ENCODE assay signal across 31 cellular contexts in the genomic region with DNA sequence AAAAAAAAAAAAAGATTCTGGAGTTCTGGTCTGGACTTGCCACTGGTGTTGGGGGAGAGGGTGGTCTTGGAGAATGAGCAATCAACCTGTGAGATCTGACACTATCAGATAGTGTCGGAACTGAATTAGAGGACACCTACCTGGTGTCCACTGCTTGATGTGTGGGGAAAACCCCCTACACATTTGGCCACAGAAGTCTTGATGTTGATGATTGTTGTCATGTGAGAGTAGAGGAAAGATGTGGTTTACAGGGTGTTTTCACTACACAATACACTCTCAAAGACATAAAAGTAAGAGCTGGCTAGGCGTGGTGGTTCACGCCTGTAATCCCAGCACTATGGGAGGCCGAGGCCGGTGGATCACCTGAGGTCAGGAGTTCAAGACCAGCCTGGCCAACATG.
"Had no signal": no experiment of that assay in that cellular context is flagged by ENCODE, and none has a peak within 500 bp of the region (broad histone marks: within the 10 kb centered on the region; RNA-seq: fewer than 3 reads in every experiment).

No MANE protein-coding gene starts in this region.

- H3K27ac ChIP-seq: ascending aorta, breast epithelium, coronary artery, esophagus muscularis mucosa, foreskin keratinocyte, gastrocnemius medialis had no signal

- H3K9me3 Mint-ChIP-seq: activated CD4-positive, alpha-beta memory T cell treated with anti-CD3 and anti-CD28 coated beads, Interleukin-2, amount 10 ng/mL, durations not matched to agents 7 days and 5 days; activated CD4-positive, alpha-beta T cell treated with anti-CD3 and anti-CD28 coated beads, Interleukin-2, amount 10 ng/mL, durations not matched to agents 7 days and 5 days; activated naive CD4-positive, alpha-beta T cell treated with anti-CD3 and anti-CD28 coated beads, Interleukin-2, amount 10 ng/mL, durations not matched to agents 7 days and 5 days; activated naive CD4-positive, alpha-beta T cell treated with anti-CD3 and anti-CD28 coated beads, Interleukin-2, amount 50 U/mL, for 72 hours; activated naive CD8-positive, alpha-beta T cell treated with anti-CD3 and anti-CD28 coated beads, Interleukin-2, amount 10 ng/mL, durations not matched to agents 7 days and 5 days; activated T-cell treated with anti-CD3 and anti-CD28 coated beads, Interleukin-2, amount 50 U/mL, for 24 hours; activated T-cell treated with anti-CD3 and anti-CD28 coated beads, Interleukin-2, amount 50 U/mL, for 72 hours; brain; central memory CD8-positive, alpha-beta T cell; effector memory CD8-positive, alpha-beta T cell; T-helper 2 cell treated with Interferon-gamma antibody and Interleukin-4, amounts not matched to agents 5 μg/mL and 100 μg/mL, for 36 hours had no signal

- H3K36me3 ChIP-seq: ascending aorta, breast epithelium, esophagus muscularis mucosa, gastrocnemius medialis had no signal

- DNase-seq: activated CD4-positive, alpha-beta memory T cell treated with anti-CD3 and anti-CD28 coated beads, Interleukin-2, amount 10 ng/mL, durations not matched to agents 7 days and 5 days; activated CD4-positive, alpha-beta T cell treated with anti-CD3 and anti-CD28 coated beads for 1 hour; activated CD4-positive, alpha-beta T cell treated with anti-CD3 and anti-CD28 coated beads for 4 hours; activated CD4-positive, alpha-beta T cell treated with anti-CD3 and anti-CD28 coated beads, Interleukin-2, amount 10 ng/mL, durations not matched to agents 7 days and 5 days; activated CD4-positive, alpha-beta T cell treated with anti-CD3 and anti-CD28 coated beads, Interleukin-2, amount 50 U/mL, for 4 hours; activated CD4-positive, CD25-positive, alpha-beta regulatory T cell; activated CD8-positive, alpha-beta memory T cell treated with anti-CD3 and anti-CD28 coated beads, Interleukin-2, amount 50 U/mL, for 48 hours; activated gamma-delta T cell; activated naive CD4-positive, alpha-beta T cell; activated naive CD4-positive, alpha-beta T cell treated with anti-CD3 and anti-CD28 coated beads, Interleukin-2, amount 10 ng/mL, durations not matched to agents 7 days and 5 days; activated naive CD8-positive, alpha-beta T cell treated with anti-CD3 and anti-CD28 coated beads, Interleukin-2, amount 10 ng/mL, durations not matched to agents 7 days and 5 days; activated T-cell treated with anti-CD3 and anti-CD28 coated beads for 4 hours; activated T-cell treated with anti-CD3 and anti-CD28 coated beads, Interleukin-2, amount 50 U/mL, for 24 hours; activated T-cell treated with anti-CD3 and anti-CD28 coated beads, Interleukin-2, amount 50 U/mL, for 72 hours; dermis blood vessel endothelial cell; effector CD4-positive, alpha-beta T cell; effector memory CD8-positive, alpha-beta T cell; erythroblast; foreskin keratinocyte; gastrocnemius medialis; T-helper 1 cell; T-helper 17 cell; T1000 had no signal

- ATAC-seq: activated naive CD4-positive, alpha-beta T cell treated with anti-CD3 and anti-CD28 coated beads, Interleukin-2, amount 50 U/mL, for 72 hours; activated T-cell treated with anti-CD3 and anti-CD28 coated beads, Interleukin-2, amount 50 U/mL, for 72 hours; effector memory CD8-positive, alpha-beta T cell; foreskin keratinocyte; gastrocnemius medialis; T-helper 17 cell had no signal

- H3K4me1 Mint-ChIP-seq: brain had no signal

- H3K9me3 ChIP-seq: ascending aorta, breast epithelium, esophagus muscularis mucosa, gastrocnemius medialis had no signal

- H3K4me3 Mint-ChIP-seq: activated CD4-positive, alpha-beta memory T cell treated with anti-CD3 and anti-CD28 coated beads, Interleukin-2, amount 10 ng/mL, durations not matched to agents 7 days and 5 days; activated CD4-positive, alpha-beta T cell treated with anti-CD3 and anti-CD28 coated beads, Interleukin-2, amount 10 ng/mL, durations not matched to agents 7 days and 5 days; activated naive CD4-positive, alpha-beta T cell treated with anti-CD3 and anti-CD28 coated beads, Interleukin-2, amount 10 ng/mL, durations not matched to agents 7 days and 5 days; activated naive CD8-positive, alpha-beta T cell treated with anti-CD3 and anti-CD28 coated beads, Interleukin-2, amount 10 ng/mL, durations not matched to agents 7 days and 5 days; activated T-cell treated with anti-CD3 and anti-CD28 coated beads, Interleukin-2, amount 50 U/mL, for 24 hours; activated T-cell treated with anti-CD3 and anti-CD28 coated beads, Interleukin-2, amount 50 U/mL, for 72 hours; brain; central memory CD8-positive, alpha-beta T cell; effector memory CD8-positive, alpha-beta T cell; T-helper 17 cell; T-helper 2 cell treated with Interferon-gamma antibody and Interleukin-4, amounts not matched to agents 5 μg/mL and 100 μg/mL, for 36 hours had no signal

- H3K4me1 ChIP-seq: ascending aorta, breast epithelium, esophagus muscularis mucosa, foreskin keratinocyte, gastrocnemius medialis had no signal

- H3K4me3 ChIP-seq: ascending aorta, breast epithelium, coronary artery, esophagus muscularis mucosa, gastrocnemius medialis had no signal

- H3K27ac Mint-ChIP-seq: activated CD4-positive, alpha-beta memory T cell treated with anti-CD3 and anti-CD28 coated beads, Interleukin-2, amount 10 ng/mL, durations not matched to agents 7 days and 5 days; activated CD4-positive, alpha-beta T cell treated with anti-CD3 and anti-CD28 coated beads, Interleukin-2, amount 10 ng/mL, durations not matched to agents 7 days and 5 days; activated naive CD4-positive, alpha-beta T cell treated with anti-CD3 and anti-CD28 coated beads, Interleukin-2, amount 10 ng/mL, durations not matched to agents 7 days and 5 days; activated naive CD8-positive, alpha-beta T cell treated with anti-CD3 and anti-CD28 coated beads, Interleukin-2, amount 10 ng/mL, durations not matched to agents 7 days and 5 days; activated T-cell treated with anti-CD3 and anti-CD28 coated beads, Interleukin-2, amount 50 U/mL, for 24 hours; activated T-cell treated with anti-CD3 and anti-CD28 coated beads, Interleukin-2, amount 50 U/mL, for 72 hours; brain; T-helper 17 cell; T-helper 2 cell treated with Interferon-gamma antibody and Interleukin-4, amounts not matched to agents 5 μg/mL and 100 μg/mL, for 36 hours had no signal

- H3K36me3 Mint-ChIP-seq: activated naive CD4-positive, alpha-beta T cell treated with anti-CD3 and anti-CD28 coated beads, Interleukin-2, amount 10 ng/mL, durations not matched to agents 7 days and 5 days; activated naive CD4-positive, alpha-beta T cell treated with anti-CD3 and anti-CD28 coated beads, Interleukin-2, amount 50 U/mL, for 72 hours; activated naive CD8-positive, alpha-beta T cell treated with anti-CD3 and anti-CD28 coated beads, Interleukin-2, amount 10 ng/mL, durations not matched to agents 7 days and 5 days; brain had no signal

- H3K27me3 Mint-ChIP-seq: activated T-cell treated with anti-CD3 and anti-CD28 coated beads, Interleukin-2, amount 50 U/mL, for 24 hours; central memory CD8-positive, alpha-beta T cell; T-helper 17 cell had no signal
